Comparison of ENCODE assay signal across 28 cellular contexts in the genomic region with DNA sequence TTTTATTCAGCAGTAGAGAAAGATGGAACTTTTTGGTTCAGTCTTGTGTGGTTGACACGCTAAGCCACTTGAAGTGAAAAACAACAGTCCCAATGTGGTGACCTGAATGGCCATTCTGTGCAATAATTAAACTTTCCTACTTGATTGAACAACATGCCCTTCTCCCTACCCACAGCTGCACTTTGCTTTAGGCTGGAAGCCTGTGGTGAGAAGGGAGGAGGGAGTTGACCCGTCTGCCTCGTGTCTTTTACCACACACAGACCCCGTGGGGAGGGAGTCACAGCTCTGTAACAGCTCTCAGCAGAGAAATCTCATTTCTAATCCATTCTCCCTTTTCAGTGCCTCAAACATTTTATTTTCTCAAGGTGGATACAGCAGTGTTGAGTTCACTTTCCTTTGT.
DNase-seq lines count a peak whose midpoint lies in the region; TF ChIP-seq lines count a peak whose summit lies in the region.
"Had no signal": no experiment of that assay in that cellular context is flagged by ENCODE, and none has a peak within 500 bp of the region (broad histone marks: within the 10 kb centered on the region; RNA-seq: fewer than 3 reads in every experiment).

No MANE protein-coding gene starts in this region.

- no peak overlapping the region for H3K27ac ChIP-seq in testis
- H3K27ac ChIP-seq: adrenal gland, breast epithelium, colonic mucosa, foreskin keratinocyte, pancreas, Peyer's patch, right atrium auricular region, upper lobe of left lung had no signal

- H3K27me3 ChIP-seq in testis: no peaks in the 10 kb centered on the region
- H3K27me3 ChIP-seq: adrenal gland, breast epithelium, colonic mucosa, pancreas, Peyer's patch, right atrium auricular region, upper lobe of left lung had no signal

- TF ChIP-seq POLR2A in testis (IDR thresholded peaks at IDR 0.05): no peak

- H3K4me1 ChIP-seq in testis: peaks cover 5% of the 10 kb centered on the region
- H3K4me1 ChIP-seq: adrenal gland, breast epithelium, colonic mucosa, foreskin keratinocyte, pancreas, Peyer's patch had no signal

- 51 to 80% methylated on average over 4 of the region's 4 CpGs for WGBS in testis, 2 donors

- no peaks in the 10 kb centered on the region for H3K36me3 ChIP-seq in testis (ENCODE audit: low read depth, missing control alignments)
- H3K36me3 ChIP-seq: adrenal gland, breast epithelium, colonic mucosa, pancreas, Peyer's patch, right atrium auricular region, upper lobe of left lung had no signal

- H3K9me3 ChIP-seq in testis: no peaks in the 10 kb centered on the region
- H3K9me3 ChIP-seq: adrenal gland, breast epithelium, colonic mucosa, pancreas, Peyer's patch, right atrium auricular region, upper lobe of left lung had no signal

- peak; percentile 11 for DNase-seq in M059J (ENCODE audit: low read depth)
- DNase-seq in amniotic epithelial cell (ENCODE audit: low read depth): peak; percentile 67
- DNase-seq in kidney tubule cell (ENCODE audit: low spot score): peak; percentile 63
- peak; percentile 95 for DNase-seq in renal cortical epithelial cell (ENCODE audit: low read depth)
- DNase-seq in testis: no peak
- no peak for DNase-seq in NCI-H1105 (lab: John Stamatoyannopoulos, UW)
- DNase-seq in NCI-H510A (lab: John Stamatoyannopoulos, UW): no peak
- DNase-seq: activated CD4-positive, alpha-beta memory T cell treated with anti-CD3 and anti-CD28 coated beads for 36 hours; activated CD4-positive, CD25-positive, alpha-beta regulatory T cell treated with anti-CD3 and anti-CD28 coated beads, Interleukin-2, amount 50 U/mL, for 72 hours; activated CD8-positive, alpha-beta memory T cell treated with anti-CD3 and anti-CD28 coated beads, Interleukin-2, amount 50 U/mL, for 4 hours; activated naive CD4-positive, alpha-beta T cell treated with anti-CD3 and anti-CD28 coated beads for 36 hours; colonic mucosa; effector memory CD4-positive, alpha-beta T cell; foreskin keratinocyte; H7; hippocampal formation; left ventricle myocardium superior; NCI-H1436 treated with DMSO at 0.1 percent for 48 hours; NCI-H2171; NCI-H510A treated with DMSO at 0.1 percent for 48 hours; pancreas; Peyer's patch; stimulated activated CD4-positive, alpha-beta T cell treated with anti-CD3 and anti-CD28 coated beads, Interleukin-2, amount 100 ng/mL, for 48 hours; substantia nigra; upper lobe of left lung had no signal

- intact Hi-C loops in testis (cut with DNase I; ENCODE audit: low total_unique reads): no loop called here

- no peak overlapping the region for H3K4me3 ChIP-seq in testis
- H3K4me3 ChIP-seq: adrenal gland, breast epithelium, colonic mucosa, pancreas, Peyer's patch, right atrium auricular region, upper lobe of left lung had no signal

- TF ChIP-seq CTCF in testis (IDR thresholded peaks at IDR 0.05): no peak

Comparison
In these comparisons a context has a peak if more than half of its experiments do, and no peak if none do; other contexts are left out.
1. DNase-seq: peak in M059J (single experiment), amniotic epithelial cell (single experiment), kidney tubule cell (single experiment) and renal cortical epithelial cell (single experiment); none in testis (single experiment), NCI-H1105 (single experiment) and NCI-H510A (single experiment).